ENCODE assay signal across 8 cellular contexts in genomic region chr10:68327889-68328786, GRCh38. TPM values are rescaled to one million over a fixed set of nuclear protein-coding genes. Genes with fewer than 3 reads are reported as not detected.
DNase-seq lines count a peak whose midpoint lies in the region; ATAC-seq and TF ChIP-seq lines count a peak whose summit lies in the region.

No MANE protein-coding gene starts in this region.

- H3K9me3 ChIP-seq in smooth muscle cell (replicated peaks; ENCODE audit: low read depth), result no peaks in the 10 kb centered on the region
- no peaks in the 10 kb centered on the region for H3K9me3 ChIP-seq in WERI-Rb-1 (ENCODE audit: severe bottlenecking)

- H3K36me3 Mint-ChIP-seq in activated naive CD8-positive, alpha-beta T cell treated with anti-CD3 and anti-CD28 coated beads, Interleukin-2, amount 10 ng/mL, durations not matched to agents 7 days and 5 days, result peaks cover 9% of the 10 kb centered on the region
- peaks cover 1% of the 10 kb centered on the region for H3K36me3 Mint-ChIP-seq in progenitor cell of endocrine pancreas (ENCODE audit: insufficient read depth)

- DNase-seq in NCI-H1105 treated with DMSO at 0.1 percent for 48 hours (lab: John Stamatoyannopoulos, UW) (peak; percentile 10), NCI-H1105 (lab: John Stamatoyannopoulos, UW) (no peak), NCI-H2029 (lab: John Stamatoyannopoulos, UW) (peak; percentile 47), hippocampal formation (lab: John Stamatoyannopoulos, UW) (peak; percentile 16 to 94), smooth muscle cell (lab: John Stamatoyannopoulos, UW; ENCODE audit: unreplicated experiment) (no peak), WERI-Rb-1 (no peak), progenitor cell of endocrine pancreas (ENCODE audit: low spot score, unreplicated experiment) (no peak)
- no peak for DNase-seq in activated naive CD8-positive, alpha-beta T cell treated with anti-CD3 and anti-CD28 coated beads, Interleukin-2, amount 10 ng/mL, durations not matched to agents 7 days and 5 days

- no peaks in the 10 kb centered on the region for H3K27me3 Mint-ChIP-seq in activated naive CD8-positive, alpha-beta T cell treated with anti-CD3 and anti-CD28 coated beads, Interleukin-2, amount 10 ng/mL, durations not matched to agents 7 days and 5 days
- no peaks in the 10 kb centered on the region for H3K27me3 Mint-ChIP-seq in progenitor cell of endocrine pancreas

- H3K27ac ChIP-seq in smooth muscle cell (ENCODE audit: low read depth), result peak overlapping the region; percentile 91
- H3K27ac ChIP-seq in WERI-Rb-1, result no peak overlapping the region

- TF ChIP-seq CTCF in smooth muscle cell (IDR thresholded peaks at IDR 0.05; ENCODE audit: borderline replicate concordance, insufficient read depth, poor library complexity, severe bottlenecking) (no peak), WERI-Rb-1 (IDR thresholded peaks at IDR 0.05; ENCODE audit: low read depth, low read length) (no peak), progenitor cell of endocrine pancreas (IDR thresholded peaks at IDR 0.05; ENCODE audit: unreplicated experiment) (no peak)

- POLR2A ChIA-PET in activated naive CD8-positive, alpha-beta T cell treated with anti-CD3 and anti-CD28 coated beads, Interleukin-2, amount 10 ng/mL, durations not matched to agents 7 days and 5 days (lab: Charles Lee), result interaction anchor here (0.7 kb wide), 1 partner anchor 43 kb away, joined by 4 read pairs; no protein-coding TSS in a partner anchor

- H3F3A ChIP-seq in smooth muscle cell (ENCODE audit: low read depth), result peaks cover 9% of the 10 kb centered on the region

- H3K4me3 Mint-ChIP-seq in activated naive CD8-positive, alpha-beta T cell treated with anti-CD3 and anti-CD28 coated beads, Interleukin-2, amount 10 ng/mL, durations not matched to agents 7 days and 5 days, result peak overlapping the region; percentile 67
- no peak overlapping the region for H3K4me3 Mint-ChIP-seq in progenitor cell of endocrine pancreas (ENCODE audit: low read depth)

- peaks cover 13% of the 10 kb centered on the region for H3K79me2 ChIP-seq in smooth muscle cell (ENCODE audit: low read depth)

- H3K36me3 ChIP-seq in smooth muscle cell (ENCODE audit: low read depth) (no peaks in the 10 kb centered on the region), WERI-Rb-1 (peaks cover 11% of the 10 kb centered on the region)

- WGBS in smooth muscle cell (ENCODE audit: low lambda C conversion rate), result 21% methylated on average over 4 of the region's 4 CpGs

- H2AFZ ChIP-seq in smooth muscle cell (ENCODE audit: low read depth), result peak overlapping the region; percentile 94

- peak overlapping the region; percentile 83 for H3K4me2 ChIP-seq in smooth muscle cell

- peaks cover 14% of the 10 kb centered on the region for H3K4me1 Mint-ChIP-seq in activated naive CD8-positive, alpha-beta T cell treated with anti-CD3 and anti-CD28 coated beads, Interleukin-2, amount 10 ng/mL, durations not matched to agents 7 days and 5 days
- H3K4me1 Mint-ChIP-seq in progenitor cell of endocrine pancreas (ENCODE audit: low read depth), result peaks cover 7% of the 10 kb centered on the region

- peak overlapping the region; percentile 83 for H3K9ac ChIP-seq in smooth muscle cell (ENCODE audit: low read depth)

- no peaks in the 10 kb centered on the region for H3K9me3 Mint-ChIP-seq in activated naive CD8-positive, alpha-beta T cell treated with anti-CD3 and anti-CD28 coated beads, Interleukin-2, amount 10 ng/mL, durations not matched to agents 7 days and 5 days
- H3K9me3 Mint-ChIP-seq in progenitor cell of endocrine pancreas (ENCODE audit: low read depth), result no peaks in the 10 kb centered on the region

- no peak overlapping the region for H3K27ac Mint-ChIP-seq in activated naive CD8-positive, alpha-beta T cell treated with anti-CD3 and anti-CD28 coated beads, Interleukin-2, amount 10 ng/mL, durations not matched to agents 7 days and 5 days
- H3K27ac Mint-ChIP-seq in progenitor cell of endocrine pancreas, result no peak overlapping the region

- peaks cover 19% of the 10 kb centered on the region for H3K4me1 ChIP-seq in smooth muscle cell (ENCODE audit: low read depth)

- peak overlapping the region; percentile 32 for H3K4me3 ChIP-seq in smooth muscle cell
- H3K4me3 ChIP-seq in WERI-Rb-1 (ENCODE audit: low read depth, low read length), result no peak overlapping the region

- H4K20me1 ChIP-seq in smooth muscle cell (ENCODE audit: low read depth), result peaks cover 6% of the 10 kb centered on the region

- H3K27me3 ChIP-seq in smooth muscle cell (ENCODE audit: low read depth) (no peaks in the 10 kb centered on the region), WERI-Rb-1 (ENCODE audit: insufficient read depth, low read depth, severe bottlenecking) (no peaks in the 10 kb centered on the region)

- no peak for ATAC-seq in activated naive CD8-positive, alpha-beta T cell treated with anti-CD3 and anti-CD28 coated beads, Interleukin-2, amount 10 ng/mL, durations not matched to agents 7 days and 5 days (ENCODE audit: low read depth)

RNA-seq across cellular contexts. Expression of gene HNRNPH3, which starts 3.7 kb away (rescaled TPM):
- total RNA-seq in activated naive CD8-positive, alpha-beta T cell treated with anti-CD3 and anti-CD28 coated beads, Interleukin-2, amount 10 ng/mL, durations not matched to agents 7 days and 5 days, result 100 to 1,000 TPM; 132 to 138 TPM
- total RNA-seq in smooth muscle cell, result 21.4 and 31.2 TPM in 2 replicates
- polyA plus RNA-seq in smooth muscle cell, result 143 and 159 TPM in 2 replicates
- total RNA-seq in progenitor cell of endocrine pancreas, result 222 and 225 TPM in 2 replicates

RNA-seq across cellular contexts. Expression of gene PBLD, which starts 4.6 kb away (rescaled TPM):
- total RNA-seq in activated naive CD8-positive, alpha-beta T cell treated with anti-CD3 and anti-CD28 coated beads, Interleukin-2, amount 10 ng/mL, durations not matched to agents 7 days and 5 days, result 1 to 10 TPM; 1.6 to 1.9 TPM
- 2.0 and 5.6 TPM in 2 replicates for total RNA-seq in smooth muscle cell
- polyA plus RNA-seq in smooth muscle cell, result 2.3 and 4.5 TPM in 2 replicates
- 9.6 and 11.1 TPM in 2 replicates for total RNA-seq in progenitor cell of endocrine pancreas

Comparison
In these comparisons a context has a peak if more than half of its experiments do, and no peak if none do; other contexts are left out.
1. DNase-seq: peak in NCI-H1105 treated with DMSO at 0.1 percent for 48 hours (single experiment), NCI-H2029 (single experiment) and hippocampal formation (2 of 2); none in NCI-H1105 (single experiment), activated naive CD8-positive, alpha-beta T cell treated with anti-CD3 and anti-CD28 coated beads, Interleukin-2, amount 10 ng/mL, durations not matched to agents 7 days and 5 days (single experiment), smooth muscle cell (single experiment), WERI-Rb-1 (single experiment) and progenitor cell of endocrine pancreas (single experiment).